ENCODE assay signal across 8 cellular contexts in genomic region chr18:75247601-75248421, GRCh38. TPM values are rescaled to one million over a fixed set of nuclear protein-coding genes. Genes with fewer than 3 reads are reported as not detected.
DNase-seq lines count a peak whose midpoint lies in the region; ATAC-seq and TF ChIP-seq lines count a peak whose summit lies in the region.

No MANE protein-coding gene starts in this region.

- H3K27me3 ChIP-seq in PC-3 (ENCODE audit: low read length): no peaks in the 10 kb centered on the region

- H4K20me1 ChIP-seq in PC-3 (ENCODE audit: low read length): no peaks in the 10 kb centered on the region

- intact Hi-C loops in PC-3 (cut with micrococcal nuclease): loop anchor here (5.0 kb wide), 1 partner anchor 36 kb away; the partner anchor contains the start of gene TSHZ1

- H3F3A ChIP-seq in PC-3 (ENCODE audit: low read length, unreplicated experiment): no peaks in the 10 kb centered on the region

- peaks cover 16% of the 10 kb centered on the region for H3K4me1 ChIP-seq in PC-3 (ENCODE audit: insufficient read depth, low read length)

- H3K9ac ChIP-seq in PC-3 (ENCODE audit: low read length): peak overlapping the region; percentile 60

- peak overlapping the region; percentile 91 for H2AFZ ChIP-seq in PC-3 (ENCODE audit: low read length)

- no peaks in the 10 kb centered on the region for H3K36me3 ChIP-seq in PC-3 (ENCODE audit: low read depth, low read length)

- POLR2A ChIA-PET in PC-3 (lab: Charles Lee; ENCODE audit: unreplicated experiment): no interaction called here

- CTCF ChIA-PET in PC-3 (lab: Charles Lee): interaction anchor here (0.6 to 0.7 kb wide), 2 partner anchors 38 to 66 kb away, joined by 3 to 8 read pairs; no protein-coding TSS in a partner anchor

- no peaks in the 10 kb centered on the region for H3K9me2 ChIP-seq in PC-3 (replicated peaks; ENCODE audit: low read length)

- H3K4me3 ChIP-seq in PC-3 (ENCODE audit: low read length): peak overlapping the region; percentile 71

- TF ChIP-seq CTCF in PC-3 (conservative IDR thresholded peaks at IDR 0.05; ENCODE audit: low read depth, low read length): no peak

- no peaks in the 10 kb centered on the region for H3K9me3 ChIP-seq in PC-3 (ENCODE audit: low read length)

- peak overlapping the region; percentile 92 for H3K4me2 ChIP-seq in PC-3 (ENCODE audit: low read length)

- H3K79me2 ChIP-seq in PC-3 (ENCODE audit: low read length): 0 out of 2 replicates have a peak, but pooled peaks cover 3% of the 10 kb centered on the region

- peak; percentile 63 for ATAC-seq in HG02623 (IDR thresholded peaks at IDR 0.05; ENCODE audit: unreplicated experiment)
- ATAC-seq in PC-3: peak; percentile 63
- no peak for ATAC-seq in HG03108 (IDR thresholded peaks at IDR 0.05; ENCODE audit: unreplicated experiment)

- BruUV-seq in PC-3 (replicated peaks; lab: Mats Ljungman, UMichigan): no TSS peak

- H3K27ac ChIP-seq in PC-3 (ENCODE audit: low read length) (no peak overlapping the region), cingulate gyrus (ENCODE audit: low read depth, low read length) (peak overlapping the region; percentile 73)

- DNase-seq in SIG-M5 treated with dmso at 0.1 percent for 504 hours (lab: John Stamatoyannopoulos, UW; ENCODE audit: unreplicated experiment) (peak; percentile 33), SIG-M5 (lab: John Stamatoyannopoulos, UW) (no peak), PC-3 (peak; percentile 15), midbrain (lab: John Stamatoyannopoulos, UW) (peak; percentile 59), ecto neural progenitor cell (ENCODE audit: low spot score) (no peak)

RNA-seq across cellular contexts. Expression of gene TSHZ1, which starts 37.2 kb away (rescaled TPM):
- 5.6 and 7.5 TPM in 2 replicates for total RNA-seq in PC-3 (2014; rRNA removed)

RNA-seq across cellular contexts. Expression of gene PTGR3, which starts 38.9 kb away (rescaled TPM):
- 8.2 and 8.3 TPM in 2 replicates for total RNA-seq in PC-3 (2014; rRNA removed)

Comparison
In these comparisons a context has a peak if more than half of its experiments do, and no peak if none do; other contexts are left out.
1. DNase-seq: peak in SIG-M5 treated with dmso at 0.1 percent for 504 hours (single experiment), PC-3 (single experiment) and midbrain (single experiment); none in SIG-M5 (single experiment) and ecto neural progenitor cell (single experiment).